Comparison of ENCODE assay signal across 8 cellular contexts in the genomic region with DNA sequence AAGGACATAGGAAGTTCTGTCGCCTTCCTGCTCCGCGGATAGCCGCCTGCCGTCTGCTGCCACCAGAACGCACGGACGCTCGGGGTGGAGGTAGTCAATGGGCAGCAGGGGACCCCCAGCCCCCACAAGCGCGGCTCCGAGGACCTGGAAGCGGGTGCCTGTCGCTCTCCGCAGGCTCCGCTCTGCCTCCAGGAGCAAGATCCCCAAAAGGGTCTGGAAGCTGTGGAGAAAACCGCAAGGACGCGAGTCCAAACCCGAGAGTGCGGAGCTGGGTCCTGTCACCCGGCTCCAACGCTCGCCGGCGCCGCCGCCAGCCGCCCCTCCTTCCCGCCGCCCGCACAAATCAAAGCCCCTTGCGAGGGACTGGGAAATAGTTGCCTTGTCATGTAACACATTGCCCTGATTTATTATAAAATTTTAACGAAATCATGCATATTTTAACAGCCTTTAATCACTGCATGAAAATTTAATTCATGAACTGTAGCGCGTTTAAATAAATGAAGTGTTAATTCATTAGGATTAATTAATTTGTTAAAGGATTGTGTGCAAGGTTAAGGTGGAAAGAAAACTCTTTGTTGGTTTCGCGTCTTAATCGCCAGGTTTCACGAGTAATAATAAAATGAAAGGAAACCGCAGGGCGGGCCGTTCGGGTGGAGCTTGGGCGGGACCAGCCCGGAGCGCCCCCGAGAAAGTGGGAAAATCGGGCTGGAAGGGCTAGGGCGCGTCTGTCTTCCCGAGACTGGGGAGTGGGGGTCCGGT. TPM values are rescaled to one million over a fixed set of nuclear protein-coding genes. Genes with fewer than 3 reads are reported as not detected.
DNase-seq lines count a peak whose midpoint lies in the region; TF ChIP-seq lines count a peak whose summit lies in the region.

No MANE protein-coding gene starts in this region.

- no peak overlapping the region for H3K27ac Mint-ChIP-seq in activated naive CD4-positive, alpha-beta T cell treated with anti-CD3 and anti-CD28 coated beads, Interleukin-2, amount 50 U/mL, for 24 hours

- no peaks in the 10 kb centered on the region for H3K79me1 ChIP-seq in mesenchymal stem cell (replicated peaks; ENCODE audit: low read length, poor library complexity, severe bottlenecking)

- no peaks in the 10 kb centered on the region for H3K9me3 ChIP-seq in colonic mucosa
- no peaks in the 10 kb centered on the region for H3K9me3 ChIP-seq in mesenchymal stem cell (ENCODE audit: control insufficient read depth, low read length)

- no peak overlapping the region for H3K27ac ChIP-seq in colonic mucosa
- no peak overlapping the region for H3K27ac ChIP-seq in mesenchymal stem cell (ENCODE audit: low read length, poor library complexity, severe bottlenecking)
- H3K27ac ChIP-seq in urinary bladder (ENCODE audit: low read depth), result no peak overlapping the region

- H3K4me1 ChIP-seq in colonic mucosa, result peaks cover 6% of the 10 kb centered on the region
- H3K4me1 ChIP-seq in mesenchymal stem cell (ENCODE audit: control insufficient read depth, insufficient read depth, low read depth, low read length), result peaks cover 22% of the 10 kb centered on the region
- H3K4me1 ChIP-seq in urinary bladder (ENCODE audit: insufficient read depth), result no peaks in the 10 kb centered on the region

- H2AK5ac ChIP-seq in mesenchymal stem cell (ENCODE audit: low read length, severe bottlenecking), result no peak overlapping the region

- intact Hi-C loops in colonic mucosa (cut with DNase I), result loop anchor here (5.0 kb wide), 1 partner anchor 48 kb away; a partner anchor contains a TSS

- no peak overlapping the region for H2BK12ac ChIP-seq in mesenchymal stem cell (ENCODE audit: low read length in 2 of 2)

- H3K4ac ChIP-seq in mesenchymal stem cell (ENCODE audit: low read depth in 1 of 2, low read length in 2 of 2), result no peak overlapping the region

- H3K9ac ChIP-seq in colonic mucosa (ENCODE audit: low read depth in 2 of 2, low read length in 2 of 2) (peak overlapping the region in 1 of 2 donors; percentile 5), mesenchymal stem cell (ENCODE audit: low read length) (peak overlapping the region; percentile 54)

- peak overlapping the region; percentile 85 for H3K4me3 Mint-ChIP-seq in activated naive CD4-positive, alpha-beta T cell treated with anti-CD3 and anti-CD28 coated beads, Interleukin-2, amount 50 U/mL, for 24 hours

- no peak overlapping the region for H4K8ac ChIP-seq in mesenchymal stem cell (ENCODE audit: low read length)

- H3K4me1 Mint-ChIP-seq in activated naive CD4-positive, alpha-beta T cell treated with anti-CD3 and anti-CD28 coated beads, Interleukin-2, amount 50 U/mL, for 24 hours, result peaks cover 42% of the 10 kb centered on the region

- H3K27me3 ChIP-seq in colonic mucosa, result peaks cover 65% of the 10 kb centered on the region
- H3K27me3 ChIP-seq in mesenchymal stem cell (ENCODE audit: control insufficient read depth in 1 of 2, insufficient read depth in 1 of 2, low read length in 2 of 2), result peaks cover 65 to 82% of the 10 kb centered on the region in 2 experiments

- no peak overlapping the region for H4K91ac ChIP-seq in mesenchymal stem cell (ENCODE audit: low read length)

- peak overlapping the region in 1 of 2 experiments; percentile 14 for H3K23ac ChIP-seq in mesenchymal stem cell (ENCODE audit: low read length in 2 of 2)

- H3K18ac ChIP-seq in mesenchymal stem cell (ENCODE audit: low read depth in 1 of 2, low read length in 2 of 2), result no peak overlapping the region

- H3K9me3 Mint-ChIP-seq in activated naive CD4-positive, alpha-beta T cell treated with anti-CD3 and anti-CD28 coated beads, Interleukin-2, amount 50 U/mL, for 24 hours, result no peaks in the 10 kb centered on the region

- no peak overlapping the region for H3K14ac ChIP-seq in mesenchymal stem cell (ENCODE audit: low read length in 2 of 2)

- peaks cover 62% of the 10 kb centered on the region for H3K27me3 Mint-ChIP-seq in activated naive CD4-positive, alpha-beta T cell treated with anti-CD3 and anti-CD28 coated beads, Interleukin-2, amount 50 U/mL, for 24 hours

- no peak overlapping the region for H2BK5ac ChIP-seq in mesenchymal stem cell (ENCODE audit: low read depth, low read length, poor library complexity, severe bottlenecking)

- H3K36me3 Mint-ChIP-seq in activated naive CD4-positive, alpha-beta T cell treated with anti-CD3 and anti-CD28 coated beads, Interleukin-2, amount 50 U/mL, for 24 hours, result no peaks in the 10 kb centered on the region

- H3K36me3 ChIP-seq in colonic mucosa (no peaks in the 10 kb centered on the region), mesenchymal stem cell (ENCODE audit: control insufficient read depth in 1 of 2, insufficient read depth in 2 of 2, low read depth in 1 of 2, low read length in 2 of 2) (no peaks in the 10 kb centered on the region), urinary bladder (ENCODE audit: insufficient read depth) (no peaks in the 10 kb centered on the region)

- H2AFZ ChIP-seq in mesenchymal stem cell (ENCODE audit: low read depth, low read length), result no peak overlapping the region

- TF ChIP-seq CTCF in colonic mucosa (IDR thresholded peaks at IDR 0.05), result no peak

- H3K4me2 ChIP-seq in mesenchymal stem cell (ENCODE audit: low read length, poor library complexity, severe bottlenecking), result peak overlapping the region; percentile 97

- peak overlapping the region; percentile 33 for H3K4me3 ChIP-seq in colonic mucosa
- H3K4me3 ChIP-seq in mesenchymal stem cell (ENCODE audit: insufficient read depth in 1 of 2, low read depth in 1 of 2, low read length in 2 of 2), result peak overlapping the region; percentile 18 to 77
- peak overlapping the region; percentile 50 for H3K4me3 ChIP-seq in urinary bladder (ENCODE audit: low read depth, low read length)

- no peak for DNase-seq in activated naive CD4-positive, alpha-beta T cell (lab: John Stamatoyannopoulos, UW)
- no peak for DNase-seq in colonic mucosa
- DNase-seq in mesenchymal stem cell, result no peak
- no peak for DNase-seq in NCI-H1694 (lab: John Stamatoyannopoulos, UW)
- no peak for DNase-seq in OCI-M2 (lab: John Stamatoyannopoulos, UW; ENCODE audit: unreplicated experiment)
- DNase-seq in SW480 (ENCODE audit: low spot score), result no peak

- no peak overlapping the region for H2BK120ac ChIP-seq in mesenchymal stem cell (ENCODE audit: low read depth, low read length)

- under 1% methylated on average over 38 of the region's 53 CpGs for WGBS in mesenchymal stem cell
- WGBS in urinary bladder, result 2% methylated on average over 53 of the region's 53 CpGs

- no peak overlapping the region for H2BK15ac ChIP-seq in mesenchymal stem cell (ENCODE audit: low read depth, poor library complexity, severe bottlenecking)

RNA-seq across cellular contexts. Expression of a gene that starts 5.5 kb away (rescaled TPM):
- total RNA-seq in colonic mucosa (not detected), urinary bladder (0.11 TPM)
- not detected for polyA plus RNA-seq in mesenchymal stem cell (2013, experiment 1 of 2)
- polyA plus RNA-seq in mesenchymal stem cell (2013, experiment 2 of 2), result not detected
- polyA plus RNA-seq in urinary bladder, result not detected

RNA-seq across cellular contexts. Expression of a gene that starts 50.1 kb away (rescaled TPM):
- total RNA-seq in colonic mucosa (1 to 10 TPM; 6.8 to 8.0 TPM), urinary bladder (29.9 TPM)
- 8.0 TPM for polyA plus RNA-seq in mesenchymal stem cell (2013, experiment 1 of 2)
- 8.2 TPM for polyA plus RNA-seq in mesenchymal stem cell (2013, experiment 2 of 2)
- polyA plus RNA-seq in urinary bladder, result 9.2 TPM
